In genomic region chr17:50557265-50558029, GRCh38 we compare ENCODE assay signal across 20 cellular contexts.
"Had no signal": no experiment of that assay in that cellular context is flagged by ENCODE, and none has a peak within 500 bp of the region (broad histone marks: within the 10 kb centered on the region; RNA-seq: fewer than 3 reads in every experiment).

No MANE protein-coding gene starts in this region.

- ATAC-seq: activated CD4-positive, CD25-positive, alpha-beta regulatory T cell treated with anti-CD3 and anti-CD28 coated beads, Interleukin-2, amount 50 U/mL, for 24 hours; activated T-cell treated with anti-CD3 and anti-CD28 coated beads, Interleukin-2, amount 50 U/mL, for 72 hours; stimulated activated naive CD8-positive, alpha-beta T cell treated with anti-CD3 and anti-CD28 coated beads, Interleukin-15, Interleukin-2, amounts not matched to agents 100 U/mL and 50 U/mL, for 24 hours had no signal

- H3K9me3 ChIP-seq: esophagus muscularis mucosa, prostate gland, right atrium auricular region, tibial artery had no signal

- H3K27ac ChIP-seq: esophagus muscularis mucosa, neural progenitor cell, prostate gland, right atrium auricular region, tibial artery had no signal

- H3K36me3 ChIP-seq: neural progenitor cell had no signal

- H3K4me3 Mint-ChIP-seq: activated CD4-positive, alpha-beta T cell treated with anti-CD3 and anti-CD28 coated beads, Interleukin-2, amount 10 ng/mL, durations not matched to agents 7 days and 5 days; dendritic cell treated with granulocyte-macrophage colony-stimulating factor and Interleukin-4, amounts not matched to agents 40 ng/mL and 50 ng/mL, for 4 days had no signal

- H3K36me3 Mint-ChIP-seq: neural progenitor cell had no signal

- H3K9ac ChIP-seq: neural progenitor cell had no signal

- FAIRE-seq: astrocyte, bronchial epithelial cell, urothelium cell line had no signal

- H3K27ac Mint-ChIP-seq: activated CD4-positive, alpha-beta T cell treated with anti-CD3 and anti-CD28 coated beads, Interleukin-2, amount 10 ng/mL, durations not matched to agents 7 days and 5 days; activated naive CD4-positive, alpha-beta T cell treated with anti-CD3 and anti-CD28 coated beads, Interleukin-2, amount 50 U/mL, for 24 hours; activated T-cell treated with anti-CD3 and anti-CD28 coated beads, Interleukin-2, amount 50 U/mL, for 72 hours; dendritic cell treated with granulocyte-macrophage colony-stimulating factor and Interleukin-4, amounts not matched to agents 40 ng/mL and 50 ng/mL, for 4 days; memory B cell; neural progenitor cell had no signal

- H3K9me3 Mint-ChIP-seq: activated CD4-positive, alpha-beta T cell treated with anti-CD3 and anti-CD28 coated beads, Interleukin-2, amount 10 ng/mL, durations not matched to agents 7 days and 5 days; activated naive CD4-positive, alpha-beta T cell treated with anti-CD3 and anti-CD28 coated beads, Interleukin-2, amount 50 U/mL, for 24 hours; activated T-cell treated with anti-CD3 and anti-CD28 coated beads, Interleukin-2, amount 50 U/mL, for 72 hours; dendritic cell treated with granulocyte-macrophage colony-stimulating factor and Interleukin-4, amounts not matched to agents 40 ng/mL and 50 ng/mL, for 4 days; memory B cell; neural progenitor cell had no signal

- H3K4me3 ChIP-seq: esophagus muscularis mucosa, neural progenitor cell, prostate gland, right atrium auricular region, tibial artery had no signal

- DNase-seq: activated CD4-positive, alpha-beta T cell treated with anti-CD3 and anti-CD28 coated beads, Interleukin-2, amount 10 ng/mL, durations not matched to agents 7 days and 5 days; activated CD8-positive, alpha-beta memory T cell treated with anti-CD3 and anti-CD28 coated beads, Interleukin-2, amount 50 U/mL, for 4 hours; activated gamma-delta T cell; activated T-cell treated with anti-CD3 and anti-CD28 coated beads, Interleukin-2, amount 50 U/mL, for 72 hours; effector memory CD4-positive, alpha-beta T cell; stimulated activated CD4-positive, alpha-beta T cell treated with anti-CD3 and anti-CD28 coated beads, Interleukin-12 subunit alpha, Interleukin-12 subunit beta, amount 100 ng/mL, for 4 hours; stimulated activated CD4-positive, alpha-beta T cell treated with anti-CD3 and anti-CD28 coated beads, Interleukin-2, amount 100 ng/mL, for 24 hours; stimulated activated naive CD8-positive, alpha-beta T cell treated with anti-CD3 and anti-CD28 coated beads, Interleukin-15, Interleukin-2, amounts not matched to agents 100 U/mL and 50 U/mL, for 24 hours; tibial artery had no signal
